ENCODE assay signal across 28 cellular contexts in genomic region chr16:48913384-48913783, GRCh38.
"Had no signal": no experiment of that assay in that cellular context is flagged by ENCODE, and none has a peak within 500 bp of the region (broad histone marks: within the 10 kb centered on the region; RNA-seq: fewer than 3 reads in every experiment).

No MANE protein-coding gene starts in this region.

- H3K4me3 ChIP-seq: colonic mucosa, coronary artery, dorsolateral prefrontal cortex, esophagus muscularis mucosa, gastrocnemius medialis, gastroesophageal sphincter, heart left ventricle, heart right ventricle had no signal

- H3K27me3 Mint-ChIP-seq: dendritic cell treated with granulocyte-macrophage colony-stimulating factor and Interleukin-4, amounts not matched to agents 40 ng/mL and 50 ng/mL, for 4 days; effector memory CD8-positive, alpha-beta T cell had no signal

- H3K27ac Mint-ChIP-seq: dendritic cell treated with granulocyte-macrophage colony-stimulating factor and Interleukin-4, amounts not matched to agents 40 ng/mL and 50 ng/mL, for 4 days; effector memory CD8-positive, alpha-beta T cell; endodermal cell had no signal

- H3K27ac ChIP-seq: colonic mucosa, coronary artery, dorsolateral prefrontal cortex, epithelial cell of prostate, esophagus muscularis mucosa, foreskin keratinocyte, gastrocnemius medialis, gastroesophageal sphincter, heart left ventricle, heart right ventricle had no signal

- ATAC-seq: effector memory CD8-positive, alpha-beta T cell; esophagus mucosa; foreskin keratinocyte; gastrocnemius medialis; gastroesophageal sphincter; heart left ventricle; heart right ventricle had no signal

- H3K4me3 Mint-ChIP-seq: dendritic cell treated with granulocyte-macrophage colony-stimulating factor and Interleukin-4, amounts not matched to agents 40 ng/mL and 50 ng/mL, for 4 days; effector memory CD8-positive, alpha-beta T cell; endodermal cell had no signal

- H3K4me1 ChIP-seq: colonic mucosa, esophagus muscularis mucosa, gastrocnemius medialis, gastroesophageal sphincter, heart left ventricle had no signal

- H3K9me3 Mint-ChIP-seq: dendritic cell treated with granulocyte-macrophage colony-stimulating factor and Interleukin-4, amounts not matched to agents 40 ng/mL and 50 ng/mL, for 4 days; endodermal cell had no signal

- H3K27me3 ChIP-seq: colonic mucosa, foreskin keratinocyte had no signal

- DNase-seq: colonic mucosa; cortex of kidney; dermis blood vessel endothelial cell; effector CD4-positive, alpha-beta T cell; effector CD8-positive, alpha-beta T cell; effector memory CD4-positive, alpha-beta T cell; effector memory CD8-positive, alpha-beta T cell; erythroblast; foreskin fibroblast; foreskin keratinocyte; foreskin melanocyte; gastrocnemius medialis; glutamatergic neuron; head of caudate nucleus; heart left ventricle; heart right ventricle had no signal

- H3K9me3 ChIP-seq: colonic mucosa, esophagus muscularis mucosa, gastrocnemius medialis, gastroesophageal sphincter, heart left ventricle, heart right ventricle had no signal

- H3K36me3 ChIP-seq: colonic mucosa, esophagus muscularis mucosa, gastrocnemius medialis, gastroesophageal sphincter, heart left ventricle, heart right ventricle had no signal

- FAIRE-seq: colon, endometrium, endothelial cell of umbilical vein, frontal cortex had no signal
